ENCODE assay signal across 8 cellular contexts in genomic region chr6:87078983-87079616, GRCh38. TPM values are rescaled to one million over a fixed set of nuclear protein-coding genes. Genes with fewer than 3 reads are reported as not detected.
A peak's percentile ranks its signal among the peaks of the same experiment; 100 is the strongest.
DNase-seq lines count a peak whose midpoint lies in the region; ATAC-seq lines count a peak whose summit lies in the region.

No MANE protein-coding gene starts in this region.

- intact Hi-C loops in naive thymus-derived CD4-positive, alpha-beta T cell (cut with micrococcal nuclease), result no loop called here

- H3K27me3 Mint-ChIP-seq in naive thymus-derived CD4-positive, alpha-beta T cell, result peaks cover 19 to 26% (median 21%) of the 10 kb centered on the region in 5 donors
- H3K27me3 Mint-ChIP-seq in stimulated activated naive B cell treated with anti-CD40 and anti-IgM and Interleukin-4, amounts not matched to agents 10 μg/mL and 1 μg/mL and 100 μg/mL, for 72 hours, result peaks cover 0 to 8% of the 10 kb centered on the region in 2 donors

- H3K27ac ChIP-seq in naive thymus-derived CD4-positive, alpha-beta T cell (ENCODE audit: low read depth, low read length), result no peak overlapping the region

- H3K27me3 ChIP-seq in naive thymus-derived CD4-positive, alpha-beta T cell (ENCODE audit: control insufficient read depth in 2 of 2, insufficient read depth in 2 of 2, low read length in 2 of 2), result no peaks in the 10 kb centered on the region

- ATAC-seq in GM18517 (IDR thresholded peaks at IDR 0.05; ENCODE audit: unreplicated experiment) (peak; percentile 81), HG03196 (IDR thresholded peaks at IDR 0.05; ENCODE audit: unreplicated experiment) (peak; percentile 69)
- ATAC-seq in naive thymus-derived CD4-positive, alpha-beta T cell, result peak; percentile 55
- peak; percentile 81 to 85 for ATAC-seq in stimulated activated naive B cell treated with anti-CD40 and anti-IgM and Interleukin-4, amounts not matched to agents 10 μg/mL and 1 μg/mL and 100 μg/mL, for 72 hours (replicated peaks)

- POLR2A ChIA-PET in naive thymus-derived CD4-positive, alpha-beta T cell (lab: Charles Lee), result no interaction called here

- no peaks in the 10 kb centered on the region for H3K9me3 ChIP-seq in naive thymus-derived CD4-positive, alpha-beta T cell (ENCODE audit: control insufficient read depth in 2 of 3, low read length in 3 of 3)

- H3K27ac Mint-ChIP-seq in naive thymus-derived CD4-positive, alpha-beta T cell, result no peak overlapping the region
- H3K27ac Mint-ChIP-seq in stimulated activated naive B cell treated with anti-CD40 and anti-IgM and Interleukin-4, amounts not matched to agents 10 μg/mL and 1 μg/mL and 100 μg/mL, for 72 hours, result no peak overlapping the region

- H3K36me3 Mint-ChIP-seq in naive thymus-derived CD4-positive, alpha-beta T cell, result peaks cover 0 to 3% (median 0%) of the 10 kb centered on the region in 5 donors
- H3K36me3 Mint-ChIP-seq in stimulated activated naive B cell treated with anti-CD40 and anti-IgM and Interleukin-4, amounts not matched to agents 10 μg/mL and 1 μg/mL and 100 μg/mL, for 72 hours, result no peaks in the 10 kb centered on the region

- no peaks in the 10 kb centered on the region for H3K36me3 ChIP-seq in naive thymus-derived CD4-positive, alpha-beta T cell (ENCODE audit: control insufficient read depth in 2 of 3, insufficient read depth in 3 of 3, low read length in 3 of 3)

- no peak overlapping the region for H3K4me3 ChIP-seq in naive thymus-derived CD4-positive, alpha-beta T cell (ENCODE audit: low read length)

- H3K4me3 Mint-ChIP-seq in naive thymus-derived CD4-positive, alpha-beta T cell, result no peak overlapping the region
- no peak overlapping the region for H3K4me3 Mint-ChIP-seq in stimulated activated naive B cell treated with anti-CD40 and anti-IgM and Interleukin-4, amounts not matched to agents 10 μg/mL and 1 μg/mL and 100 μg/mL, for 72 hours

- CTCF ChIA-PET in naive thymus-derived CD4-positive, alpha-beta T cell (lab: Charles Lee), result interaction anchor here (0.6 to 1.4 kb wide), 3 partner anchors 10 to 58 kb away, joined by 3 to 4 read pairs (median 3); no protein-coding TSS in a partner anchor

- H3K4me1 ChIP-seq in naive thymus-derived CD4-positive, alpha-beta T cell (ENCODE audit: control insufficient read depth in 2 of 2, insufficient read depth in 2 of 2, low read length in 2 of 2), result no peaks in the 10 kb centered on the region

- DNase-seq in AG08396 (ENCODE audit: low spot score), result peak; percentile 81
- DNase-seq in NCI-H82 treated with DMSO at 0.1 percent for 48 hours (lab: John Stamatoyannopoulos, UW; ENCODE audit: unreplicated experiment), result peak; percentile 46
- peak; percentile 1 to 30 (median 27) for DNase-seq in activated CD8-positive, alpha-beta memory T cell treated with anti-CD3 and anti-CD28 coated beads for 48 hours (ENCODE audit: low read depth in 2 of 3, low spot score in 2 of 3)
- peak; percentile 56 for DNase-seq in epidermal melanocyte (ENCODE audit: insufficient read length, low spot score)
- DNase-seq in naive thymus-derived CD4-positive, alpha-beta T cell, result peak in 8 of 9 donors; percentile 8 to 43 (median 16)
- DNase-seq in stimulated activated naive B cell treated with anti-CD40 and anti-IgM and Interleukin-4, amounts not matched to agents 10 μg/mL and 1 μg/mL and 100 μg/mL, for 72 hours, result peak; percentile 36

- H3K9me3 Mint-ChIP-seq in naive thymus-derived CD4-positive, alpha-beta T cell, result no peaks in the 10 kb centered on the region
- no peaks in the 10 kb centered on the region for H3K9me3 Mint-ChIP-seq in stimulated activated naive B cell treated with anti-CD40 and anti-IgM and Interleukin-4, amounts not matched to agents 10 μg/mL and 1 μg/mL and 100 μg/mL, for 72 hours

- H3K4me1 Mint-ChIP-seq in naive thymus-derived CD4-positive, alpha-beta T cell, result peaks cover 0 to 2% (median 0%) of the 10 kb centered on the region in 7 donors
- no peaks in the 10 kb centered on the region for H3K4me1 Mint-ChIP-seq in stimulated activated naive B cell treated with anti-CD40 and anti-IgM and Interleukin-4, amounts not matched to agents 10 μg/mL and 1 μg/mL and 100 μg/mL, for 72 hours

RNA-seq across cellular contexts. Expression of gene CGA, which starts 15.8 kb away (rescaled TPM):
- not detected for total RNA-seq in naive thymus-derived CD4-positive, alpha-beta T cell
- polyA plus RNA-seq in naive thymus-derived CD4-positive, alpha-beta T cell, result not detected

Comparison
In these comparisons a context has a peak if more than half of its experiments do, and no peak if none do; other contexts are left out.
1. DNase-seq: peak in every context shown above with its lines; median percentile 81 in AG08396; 56 in epidermal melanocyte; 46 in NCI-H82 treated with DMSO at 0.1 percent for 48 hours; 36 in stimulated activated naive B cell treated with anti-CD40 and anti-IgM and Interleukin-4, amounts not matched to agents 10 μg/mL and 1 μg/mL and 100 μg/mL, for 72 hours; 27 in activated CD8-positive, alpha-beta memory T cell treated with anti-CD3 and anti-CD28 coated beads for 48 hours; 16 in naive thymus-derived CD4-positive, alpha-beta T cell.